ENCODE assay signal across 19 cellular contexts in genomic region chr15:78100886-78101285, GRCh38. TPM values are rescaled to one million over a fixed set of nuclear protein-coding genes. Genes with fewer than 3 reads are reported as not detected.
"Had no signal": no experiment of that assay in that cellular context is flagged by ENCODE, and none has a peak within 500 bp of the region (broad histone marks: within the 10 kb centered on the region; RNA-seq: fewer than 3 reads in every experiment).

No MANE protein-coding gene starts in this region.

- H3K4me3 ChIP-seq: adrenal gland, coronary artery, thoracic aorta had no signal

- H3K27ac ChIP-seq: adrenal gland, coronary artery, thoracic aorta had no signal

- H3K9me3 ChIP-seq: adrenal gland, thoracic aorta had no signal

- H3K27ac Mint-ChIP-seq: activated T-cell treated with anti-CD3 and anti-CD28 coated beads, Interleukin-2, amount 50 U/mL, for 72 hours; natural killer cell; WTC11 had no signal

- DNase-seq: activated CD4-positive, alpha-beta T cell treated with anti-CD3 and anti-CD28 coated beads for 4 hours; activated naive CD4-positive, alpha-beta T cell treated with anti-CD3 and anti-CD28 coated beads, Interleukin-2, amount 10 ng/mL, durations not matched to agents 7 days and 5 days; activated T-cell treated with anti-CD3 and anti-CD28 coated beads, Interleukin-2, amount 50 U/mL, for 72 hours; caudate nucleus; effector CD4-positive, alpha-beta T cell; foreskin fibroblast; glutamatergic neuron; kidney glomerular epithelial cell; mesendoderm; natural killer cell; nucleus accumbens; SIG-M5; small intestine had no signal

- H3K4me3 Mint-ChIP-seq: activated naive CD4-positive, alpha-beta T cell treated with anti-CD3 and anti-CD28 coated beads, Interleukin-2, amount 10 ng/mL, durations not matched to agents 7 days and 5 days; activated T-cell treated with anti-CD3 and anti-CD28 coated beads, Interleukin-2, amount 50 U/mL, for 72 hours; natural killer cell; WTC11 had no signal

- H3K36me3 ChIP-seq: adrenal gland, thoracic aorta had no signal

- H3K27me3 ChIP-seq: adrenal gland had no signal

- ATAC-seq: activated T-cell treated with anti-CD3 and anti-CD28 coated beads, Interleukin-2, amount 50 U/mL, for 72 hours; natural killer cell; WTC11 had no signal

- H3K36me3 Mint-ChIP-seq: activated naive CD4-positive, alpha-beta T cell treated with anti-CD3 and anti-CD28 coated beads, Interleukin-2, amount 10 ng/mL, durations not matched to agents 7 days and 5 days; natural killer cell had no signal

- H3K4me1 Mint-ChIP-seq: WTC11 had no signal

- H3K9me3 Mint-ChIP-seq: activated naive CD4-positive, alpha-beta T cell treated with anti-CD3 and anti-CD28 coated beads, Interleukin-2, amount 10 ng/mL, durations not matched to agents 7 days and 5 days; activated T-cell treated with anti-CD3 and anti-CD28 coated beads, Interleukin-2, amount 50 U/mL, for 72 hours; natural killer cell; WTC11 had no signal

RNA-seq across cellular contexts. Expression of gene SH2D7, which starts 8.5 kb away (rescaled TPM):
- total RNA-seq: activated T-cell treated with anti-CD3 and anti-CD28 coated beads, Interleukin-2, amount 50 U/mL, for 72 hours; adrenal gland; liver; natural killer cell; posterior vena cava; thoracic aorta; WTC11 had no signal
- polyA plus RNA-seq: adrenal gland, liver had no signal
